Comparison of ENCODE assay signal across 26 cellular contexts in genomic region chr12:31465002-31465401, GRCh38.
"Had no signal": no experiment of that assay in that cellular context is flagged by ENCODE, and none has a peak within 500 bp of the region (broad histone marks: within the 10 kb centered on the region; RNA-seq: fewer than 3 reads in every experiment).

No MANE protein-coding gene starts in this region.

- H3K4me3 Mint-ChIP-seq: dendritic cell treated with granulocyte-macrophage colony-stimulating factor and Interleukin-4, amounts not matched to agents 40 ng/mL and 50 ng/mL, for 4 days; effector memory CD8-positive, alpha-beta T cell; endodermal cell; mesothelial cell of epicardium had no signal

- H3K27ac ChIP-seq: colonic mucosa, epithelial cell of prostate, esophagus squamous epithelium, gastrocnemius medialis, heart right ventricle, left lung, lower lobe of right lung had no signal

- H3K4me3 ChIP-seq: colonic mucosa, esophagus squamous epithelium, gastrocnemius medialis, heart right ventricle, left lung, lower lobe of right lung, mucosa of descending colon had no signal

- H3K4me1 ChIP-seq: colonic mucosa, esophagus squamous epithelium, gastrocnemius medialis, heart right ventricle, left lung, lower lobe of right lung had no signal

- H3K27ac Mint-ChIP-seq: dendritic cell treated with granulocyte-macrophage colony-stimulating factor and Interleukin-4, amounts not matched to agents 40 ng/mL and 50 ng/mL, for 4 days; effector memory CD8-positive, alpha-beta T cell; endodermal cell; mesothelial cell of epicardium had no signal

- FAIRE-seq: endometrium, islet of Langerhans, keratinocyte had no signal

- ATAC-seq: effector memory CD8-positive, alpha-beta T cell; esophagus mucosa; gastrocnemius medialis; left cardiac atrium; left lung; left ventricle myocardium superior; mucosa of descending colon had no signal

- H3K9me3 ChIP-seq: colonic mucosa, esophagus squamous epithelium, gastrocnemius medialis, heart right ventricle, left lung, lower lobe of right lung, mucosa of descending colon had no signal

- H3K36me3 ChIP-seq: colonic mucosa, esophagus squamous epithelium, gastrocnemius medialis, heart right ventricle, left lung, lower lobe of right lung had no signal

- H3K9me3 Mint-ChIP-seq: dendritic cell treated with granulocyte-macrophage colony-stimulating factor and Interleukin-4, amounts not matched to agents 40 ng/mL and 50 ng/mL, for 4 days; effector memory CD8-positive, alpha-beta T cell had no signal

- H3K27me3 Mint-ChIP-seq: dendritic cell treated with granulocyte-macrophage colony-stimulating factor and Interleukin-4, amounts not matched to agents 40 ng/mL and 50 ng/mL, for 4 days had no signal

- H3K27me3 ChIP-seq: colonic mucosa, esophagus squamous epithelium, gastrocnemius medialis, heart right ventricle, left lung had no signal

- H3K4me1 Mint-ChIP-seq: mesothelial cell of epicardium had no signal

- DNase-seq: colonic mucosa; cortex of kidney; effector CD8-positive, alpha-beta T cell; effector memory CD8-positive, alpha-beta T cell; endodermal cell; erythroblast; esophagus squamous epithelium; foreskin fibroblast; foreskin melanocyte; gastrocnemius medialis; glutamatergic neuron; heart right ventricle; hippocampal formation; left cardiac atrium; left lung; left ventricle myocardium superior; lower lobe of right lung; mesenchymal stem cell; mucosa of descending colon had no signal
